ENCODE assay signal across 1 cellular context in the genomic region with DNA sequence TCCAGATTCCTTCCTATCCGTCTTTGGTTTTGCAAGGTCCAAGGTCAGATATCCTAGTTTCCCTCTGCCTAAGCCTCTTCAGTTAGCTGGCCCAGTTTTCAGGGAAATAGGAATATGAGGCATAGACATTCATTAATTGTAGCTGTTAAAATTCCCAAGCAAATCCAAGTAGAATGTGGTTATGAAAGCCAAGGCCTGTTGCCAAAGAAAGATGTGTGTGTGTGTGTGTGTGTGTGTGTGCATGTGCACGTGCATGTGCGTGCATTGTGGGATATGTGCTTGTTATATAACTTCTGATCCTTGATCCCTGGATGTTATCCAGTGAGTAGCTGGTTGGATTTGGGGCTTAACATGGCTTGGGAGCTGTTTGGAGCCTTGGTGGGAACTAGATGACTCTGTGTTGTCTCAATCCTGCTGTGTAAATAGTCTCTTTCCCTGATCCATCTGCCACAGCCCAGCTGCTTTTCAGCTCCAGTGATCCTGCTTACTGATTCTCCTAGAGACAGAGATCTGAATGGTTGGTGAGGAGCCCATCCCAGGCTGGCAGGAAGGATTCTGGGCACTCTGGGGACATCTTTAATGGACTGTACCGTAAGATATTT.
TF ChIP-seq lines count a peak whose summit lies in the region.

No MANE protein-coding gene starts in this region.

TF ChIP-seq in HepG2, 621 proteins besides CTCF, POLR2A, EP300 and RAD21 (continued from another document and continues in another):
- 0 out of 2 replicates have a peak, but pooled peaks have one; percentile 45 for TF ChIP-seq ZHX2 (IDR thresholded peaks at IDR 0.05; ENCODE audit: low read depth)
- no peak for TF ChIP-seq ZHX2 (CRISPR knock-in tag; IDR thresholded peaks at IDR 0.05; ENCODE audit: borderline replicate concordance)
- TF ChIP-seq ZFX (CRISPR knock-in tag; IDR thresholded peaks at IDR 0.05; ENCODE audit: low read depth) = peak; percentile 66; the same call in 1 of the 2 replicates
- 0 out of 2 replicates have a peak, but pooled peaks have one; percentile 53 for TF ChIP-seq ZNF746 (CRISPR knock-in tag; IDR thresholded peaks at IDR 0.05)
- TF ChIP-seq MYPOP (CRISPR knock-in tag; IDR thresholded peaks at IDR 0.05) = peak; percentile 83
- 0 out of 2 replicates have a peak, but pooled peaks have one; percentile 35 for TF ChIP-seq KMT2B (CRISPR knock-in tag; IDR thresholded peaks at IDR 0.05)
- TF ChIP-seq, protein P1, sequence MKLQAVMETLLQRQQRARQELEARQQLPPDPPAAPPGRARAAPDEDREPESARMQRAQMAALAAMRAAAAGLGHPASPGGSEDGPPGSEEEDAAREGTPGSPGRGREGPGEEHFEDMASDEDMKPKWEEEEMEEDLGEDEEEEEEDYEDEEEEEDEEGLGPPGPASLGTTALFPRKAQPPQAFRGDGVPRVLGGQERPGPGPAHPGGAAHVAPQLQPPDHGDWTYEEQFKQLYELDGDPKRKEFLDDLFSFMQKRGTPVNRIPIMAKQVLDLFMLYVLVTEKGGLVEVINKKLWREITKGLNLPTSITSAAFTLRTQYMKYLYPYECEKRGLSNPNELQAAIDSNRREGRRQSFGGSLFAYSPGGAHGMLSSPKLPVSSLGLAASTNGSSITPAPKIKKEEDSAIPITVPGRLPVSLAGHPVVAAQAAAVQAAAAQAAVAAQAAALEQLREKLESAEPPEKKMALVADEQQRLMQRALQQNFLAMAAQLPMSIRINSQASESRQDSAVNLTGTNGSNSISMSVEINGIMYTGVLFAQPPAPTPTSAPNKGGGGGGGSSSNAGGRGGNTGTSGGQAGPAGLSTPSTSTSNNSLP (IDR thresholded peaks at IDR 0.05; ENCODE audit: low read depth, low read length) = peak; percentile 73
- peak; percentile 48; the same call in 1 of the 2 replicates for TF ChIP-seq ZNF331 (CRISPR knock-in tag; IDR thresholded peaks at IDR 0.05)
- peak; percentile 38; the same call in 1 of the 2 replicates for TF ChIP-seq ZNF891 (CRISPR knock-in tag; IDR thresholded peaks at IDR 0.05)
- TF ChIP-seq ZBTB8A (CRISPR knock-in tag; IDR thresholded peaks at IDR 0.05; ENCODE audit: borderline replicate concordance, low read depth) = 0 out of 2 replicates have a peak, but pooled peaks have one; percentile 35
- no peak for TF ChIP-seq ZNF790 (CRISPR knock-in tag; IDR thresholded peaks at IDR 0.05; ENCODE audit: borderline replicate concordance)
- peak; percentile 47; the same call in 1 of the 2 replicates for TF ChIP-seq BORCS8-MEF2B (CRISPR knock-in tag; IDR thresholded peaks at IDR 0.05)
- TF ChIP-seq KLF16 (CRISPR knock-in tag; IDR thresholded peaks at IDR 0.05) = peak in 1 of 2 experiments; percentile 66; a peak in 1 of 4 replicates
- TF ChIP-seq SOX5 (CRISPR knock-in tag; IDR thresholded peaks at IDR 0.05; ENCODE audit: borderline replicate concordance) = peak; percentile 91
- TF ChIP-seq ZNF441 (CRISPR knock-in tag; IDR thresholded peaks at IDR 0.05; ENCODE audit: borderline replicate concordance) = peak; percentile 54; the same call in 1 of the 2 replicates
- peak; percentile 30; the same call in 1 of the 2 replicates for TF ChIP-seq SIX4 (CRISPR knock-in tag; IDR thresholded peaks at IDR 0.05)
- TF ChIP-seq ZNF263 (CRISPR knock-in tag; IDR thresholded peaks at IDR 0.05) = no peak; the same call in 1 of the 2 replicates
- TF ChIP-seq ZMYM4 (CRISPR knock-in tag; IDR thresholded peaks at IDR 0.05) = peak; percentile 89
- TF ChIP-seq MAFF (IDR thresholded peaks at IDR 0.05; ENCODE audit: low read depth, low read length) = no peak
- TF ChIP-seq ZBTB20 (CRISPR knock-in tag; IDR thresholded peaks at IDR 0.05; ENCODE audit: borderline replicate concordance, low read depth) = peak; percentile 72; the same call in 1 of the 2 replicates
- TF ChIP-seq, protein P2, sequence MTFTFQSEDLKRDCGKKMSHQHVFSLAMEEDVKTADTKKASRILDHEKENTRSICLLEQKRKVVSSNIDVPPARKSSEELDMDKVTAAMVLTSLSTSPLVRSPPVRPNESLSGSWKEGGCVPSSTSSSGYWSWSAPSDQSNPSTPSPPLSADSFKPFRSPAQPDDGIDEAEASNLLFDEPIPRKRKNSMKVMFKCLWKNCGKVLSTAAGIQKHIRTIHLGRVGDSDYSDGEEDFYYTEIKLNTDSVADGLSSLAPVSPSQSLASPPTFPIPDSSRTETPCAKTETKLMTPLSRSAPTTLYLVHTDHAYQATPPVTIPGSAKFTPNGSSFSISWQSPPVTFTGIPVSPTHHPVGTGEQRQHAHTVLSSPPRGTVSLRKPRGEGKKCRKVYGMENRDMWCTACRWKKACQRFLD (CRISPR knock-in tag; IDR thresholded peaks at IDR 0.05; ENCODE audit: borderline replicate concordance) = no peak
- TF ChIP-seq ZNF556 (CRISPR knock-in tag; IDR thresholded peaks at IDR 0.05; ENCODE audit: borderline replicate concordance) = peak; percentile 91; the same call in 1 of the 2 replicates
- 0 out of 2 replicates have a peak, but pooled peaks have one; percentile 18 for TF ChIP-seq ZKSCAN8 (CRISPR knock-in tag; IDR thresholded peaks at IDR 0.05; ENCODE audit: borderline replicate concordance)
- TF ChIP-seq, protein P3, sequence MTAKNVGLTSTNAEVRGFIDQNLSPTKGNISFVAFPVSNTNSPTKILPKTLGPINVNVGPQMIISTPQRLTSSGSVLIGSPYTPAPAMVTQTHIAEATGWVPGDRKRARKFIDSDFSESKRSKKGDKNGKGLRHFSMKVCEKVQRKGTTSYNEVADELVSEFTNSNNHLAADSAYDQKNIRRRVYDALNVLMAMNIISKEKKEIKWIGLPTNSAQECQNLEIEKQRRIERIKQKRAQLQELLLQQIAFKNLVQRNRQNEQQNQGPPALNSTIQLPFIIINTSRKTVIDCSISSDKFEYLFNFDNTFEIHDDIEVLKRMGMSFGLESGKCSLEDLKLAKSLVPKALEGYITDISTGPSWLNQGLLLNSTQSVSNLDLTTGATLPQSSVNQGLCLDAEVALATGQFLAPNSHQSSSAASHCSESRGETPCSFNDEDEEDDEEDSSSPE (CRISPR knock-in tag; IDR thresholded peaks at IDR 0.05) = peak; percentile 76
- peak; percentile 77; the same call in 1 of the 2 replicates for TF ChIP-seq MIXL1 (CRISPR knock-in tag; IDR thresholded peaks at IDR 0.05)
- TF ChIP-seq KMT2A (CRISPR knock-in tag; IDR thresholded peaks at IDR 0.05) = peak; percentile 44; the same call in 1 of the 2 replicates
- TF ChIP-seq ZNF619 (CRISPR knock-in tag; IDR thresholded peaks at IDR 0.05) = no peak
- no peak for TF ChIP-seq HNRNPH1 (optimal IDR thresholded peaks at IDR 0.05; ENCODE audit: low read depth, low read length)
- TF ChIP-seq SRF (IDR thresholded peaks at IDR 0.05; ENCODE audit: low read depth, low read length) = no peak
- TF ChIP-seq SMYD3 (CRISPR knock-in tag; IDR thresholded peaks at IDR 0.05) = peak; percentile 96
- TF ChIP-seq, protein P4, sequence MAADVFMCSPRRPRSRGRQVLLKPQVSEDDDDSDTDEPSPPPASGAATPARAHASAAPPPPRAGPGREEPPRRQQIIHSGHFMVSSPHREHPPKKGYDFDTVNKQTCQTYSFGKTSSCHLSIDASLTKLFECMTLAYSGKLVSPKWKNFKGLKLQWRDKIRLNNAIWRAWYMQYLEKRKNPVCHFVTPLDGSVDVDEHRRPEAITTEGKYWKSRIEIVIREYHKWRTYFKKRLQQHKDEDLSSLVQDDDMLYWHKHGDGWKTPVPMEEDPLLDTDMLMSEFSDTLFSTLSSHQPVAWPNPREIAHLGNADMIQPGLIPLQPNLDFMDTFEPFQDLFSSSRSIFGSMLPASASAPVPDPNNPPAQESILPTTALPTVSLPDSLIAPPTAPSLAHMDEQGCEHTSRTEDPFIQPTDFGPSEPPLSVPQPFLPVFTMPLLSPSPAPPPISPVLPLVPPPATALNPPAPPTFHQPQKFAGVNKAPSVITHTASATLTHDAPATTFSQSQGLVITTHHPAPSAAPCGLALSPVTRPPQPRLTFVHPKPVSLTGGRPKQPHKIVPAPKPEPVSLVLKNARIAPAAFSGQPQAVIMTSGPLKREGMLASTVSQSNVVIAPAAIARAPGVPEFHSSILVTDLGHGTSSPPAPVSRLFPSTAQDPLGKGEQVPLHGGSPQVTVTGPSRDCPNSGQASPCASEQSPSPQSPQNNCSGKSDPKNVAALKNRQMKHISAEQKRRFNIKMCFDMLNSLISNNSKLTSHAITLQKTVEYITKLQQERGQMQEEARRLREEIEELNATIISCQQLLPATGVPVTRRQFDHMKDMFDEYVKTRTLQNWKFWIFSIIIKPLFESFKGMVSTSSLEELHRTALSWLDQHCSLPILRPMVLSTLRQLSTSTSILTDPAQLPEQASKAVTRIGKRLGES (CRISPR knock-in tag; IDR thresholded peaks at IDR 0.05; ENCODE audit: borderline replicate concordance) = no peak
- no peak for TF ChIP-seq ZNF44 (CRISPR knock-in tag; IDR thresholded peaks at IDR 0.05)
- TF ChIP-seq ZNF737 (CRISPR knock-in tag; IDR thresholded peaks at IDR 0.05; ENCODE audit: borderline replicate concordance) = no peak; the same call in 1 of the 2 replicates
- peak; percentile 64; the same call in 1 of the 2 replicates for TF ChIP-seq ZSCAN5A (CRISPR knock-in tag; IDR thresholded peaks at IDR 0.05; ENCODE audit: borderline replicate concordance)
- TF ChIP-seq, protein P5, sequence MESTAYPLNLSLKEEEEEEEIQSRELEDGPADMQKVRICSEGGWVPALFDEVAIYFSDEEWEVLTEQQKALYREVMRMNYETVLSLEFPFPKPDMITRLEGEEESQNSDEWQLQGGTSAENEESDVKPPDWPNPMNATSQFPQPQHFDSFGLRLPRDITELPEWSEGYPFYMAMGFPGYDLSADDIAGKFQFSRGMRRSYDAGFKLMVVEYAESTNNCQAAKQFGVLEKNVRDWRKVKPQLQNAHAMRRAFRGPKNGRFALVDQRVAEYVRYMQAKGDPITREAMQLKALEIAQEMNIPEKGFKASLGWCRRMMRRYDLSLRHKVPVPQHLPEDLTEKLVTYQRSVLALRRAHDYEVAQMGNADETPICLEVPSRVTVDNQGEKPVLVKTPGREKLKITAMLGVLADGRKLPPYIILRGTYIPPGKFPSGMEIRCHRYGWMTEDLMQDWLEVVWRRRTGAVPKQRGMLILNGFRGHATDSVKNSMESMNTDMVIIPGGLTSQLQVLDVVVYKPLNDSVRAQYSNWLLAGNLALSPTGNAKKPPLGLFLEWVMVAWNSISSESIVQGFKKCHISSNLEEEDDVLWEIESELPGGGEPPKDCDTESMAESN (CRISPR knock-in tag; conservative IDR thresholded peaks at IDR 0.05) = no peak
- no peak for TF ChIP-seq MAZ (IDR thresholded peaks at IDR 0.05; ENCODE audit: borderline replicate concordance, low read depth, low read length)
- no peak for TF ChIP-seq MAZ (CRISPR knock-in tag; IDR thresholded peaks at IDR 0.05; ENCODE audit: low read depth)
- TF ChIP-seq ZNF572 (CRISPR knock-in tag; IDR thresholded peaks at IDR 0.05) = no peak
